16 cellular contexts compared by ENCODE assay signal in genomic region chr5:78627766-78628165, GRCh38. TPM values are rescaled to one million over a fixed set of nuclear protein-coding genes. Genes with fewer than 3 reads are reported as not detected.
DNase-seq lines count a peak whose midpoint lies in the region; ATAC-seq and TF ChIP-seq lines count a peak whose summit lies in the region.
"Had no signal": no experiment of that assay in that cellular context is flagged by ENCODE, and none has a peak within 500 bp of the region (broad histone marks: within the 10 kb centered on the region; RNA-seq: fewer than 3 reads in every experiment).

No MANE protein-coding gene starts in this region.

- intact Hi-C loops in MCF 10A (cut with micrococcal nuclease) (no loop called here), mammary epithelial cell (cut with micrococcal nuclease) (no loop called here), breast epithelium (cut with DNase I; ENCODE audit: low total_unique reads) (no loop called here), uterus (cut with DNase I; ENCODE audit: low total_unique reads) (no loop called here)
- intact Hi-C loops in activated naive CD4-positive, alpha-beta T cell treated with anti-CD3 and anti-CD28 coated beads for 36 hours (cut with micrococcal nuclease): no loop called here

- TF ChIP-seq POLR2A in breast epithelium (IDR thresholded peaks at IDR 0.05): no peak
- TF ChIP-seq POLR2A in uterus (IDR thresholded peaks at IDR 0.05): no peak

- in situ Hi-C loops in mammary epithelial cell (cut with MboI; ENCODE audit: low sequenced_read_pairs in 2 of 2): loop anchor here in 1 of 2 donors (25.0 kb wide), 1 partner anchor 260 kb away; no protein-coding TSS in a partner anchor

- H3K4me2 ChIP-seq in mammary epithelial cell (ENCODE audit: insufficient read depth, low read depth, low read length): no peak overlapping the region
- H3K4me2 ChIP-seq: KMS-11, PC-9 had no signal

- H3K27me3 ChIP-seq in mammary epithelial cell (ENCODE audit: insufficient read depth, low read length): no peaks in the 10 kb centered on the region
- no peaks in the 10 kb centered on the region for H3K27me3 ChIP-seq in breast epithelium
- H3K27me3 ChIP-seq in uterus: no peaks in the 10 kb centered on the region
- H3K27me3 ChIP-seq: suprapubic skin had no signal

- H2AFZ ChIP-seq in mammary epithelial cell (ENCODE audit: low read depth, low read length): no peak overlapping the region
- H2AFZ ChIP-seq: PC-9 had no signal

- H3K9me3 ChIP-seq in mammary epithelial cell (replicated peaks; ENCODE audit: insufficient read depth, low read length) (no peaks in the 10 kb centered on the region), breast epithelium (no peaks in the 10 kb centered on the region), mesodermal cell (ENCODE audit: control insufficient read depth, low read length) (peaks cover 8% of the 10 kb centered on the region), uterus (no peaks in the 10 kb centered on the region)
- H3K9me3 ChIP-seq: suprapubic skin had no signal

- H3K79me2 ChIP-seq in mammary epithelial cell (ENCODE audit: insufficient read depth, low read length): peaks cover 90% of the 10 kb centered on the region

- H3K4me1 Mint-ChIP-seq in MCF 10A (ENCODE audit: insufficient read depth, unreplicated experiment): peaks cover 19% of the 10 kb centered on the region
- H3K4me1 Mint-ChIP-seq in activated naive CD4-positive, alpha-beta T cell treated with anti-CD3 and anti-CD28 coated beads for 36 hours (ENCODE audit: low read depth): no peaks in the 10 kb centered on the region

- H4K20me1 ChIP-seq in mammary epithelial cell (ENCODE audit: insufficient read depth, low read length): no peaks in the 10 kb centered on the region

- H3K27ac ChIP-seq in mammary epithelial cell (ENCODE audit: insufficient read depth, low read depth, low read length) (no peak overlapping the region), breast epithelium (peak overlapping the region; percentile 50 to 67), mesodermal cell (ENCODE audit: low read depth, low read length, severe bottlenecking) (peak overlapping the region; percentile 64), uterus (peak overlapping the region; percentile 75 to 79)
- H3K27ac ChIP-seq: KMS-11, PC-9, suprapubic skin had no signal

- no peak for DNase-seq in MCF 10A (ENCODE audit: unreplicated experiment)
- DNase-seq in mammary epithelial cell: no peak
- no peak for DNase-seq in breast epithelium (ENCODE audit: low spot score in 2 of 2)
- no peak for DNase-seq in uterus
- DNase-seq in COR-L47 (lab: John Stamatoyannopoulos, UW): no peak
- DNase-seq in activated naive CD4-positive, alpha-beta T cell treated with anti-CD3 and anti-CD28 coated beads for 36 hours: no peak
- DNase-seq: GF-D8; glutamatergic neuron; naive thymus-derived CD4-positive, alpha-beta T cell; NCI-H1694 treated with DMSO at 0.1 percent for 48 hours; NCI-H526; PC-9 had no signal

- H3K27me3 Mint-ChIP-seq in MCF 10A (ENCODE audit: insufficient read depth, unreplicated experiment): no peaks in the 10 kb centered on the region
- H3K27me3 Mint-ChIP-seq in activated naive CD4-positive, alpha-beta T cell treated with anti-CD3 and anti-CD28 coated beads for 36 hours (ENCODE audit: low read depth): peaks cover 5% of the 10 kb centered on the region

- H3K4me3 Mint-ChIP-seq in MCF 10A (ENCODE audit: unreplicated experiment): no peak overlapping the region
- no peak overlapping the region for H3K4me3 Mint-ChIP-seq in activated naive CD4-positive, alpha-beta T cell treated with anti-CD3 and anti-CD28 coated beads for 36 hours
- H3K4me3 Mint-ChIP-seq: naive thymus-derived CD4-positive, alpha-beta T cell had no signal

- H3K9ac ChIP-seq in mammary epithelial cell (ENCODE audit: insufficient read depth, low read length): no peak overlapping the region
- H3K9ac ChIP-seq: KMS-11 had no signal

- ATAC-seq in GM18498 (IDR thresholded peaks at IDR 0.05; ENCODE audit: unreplicated experiment): no peak
- ATAC-seq: naive thymus-derived CD4-positive, alpha-beta T cell had no signal

- TF ChIP-seq CTCF in MCF 10A (IDR thresholded peaks at IDR 0.05; ENCODE audit: unreplicated experiment): no peak
- no peak for TF ChIP-seq CTCF in mammary epithelial cell (conservative IDR thresholded peaks at IDR 0.05 in 1 of 2, IDR thresholded peaks at IDR 0.05 in 1 of 2; ENCODE audit: extremely low read depth in 1 of 2, insufficient read depth in 1 of 2, low read depth in 1 of 2, low read length in 2 of 2)
- TF ChIP-seq CTCF in breast epithelium (IDR thresholded peaks at IDR 0.05): no peak
- TF ChIP-seq CTCF in uterus (IDR thresholded peaks at IDR 0.05): no peak

- H3K4me1 ChIP-seq in mammary epithelial cell (ENCODE audit: insufficient read depth, low read length) (peaks cover 8% of the 10 kb centered on the region), breast epithelium (no peaks in the 10 kb centered on the region), mesodermal cell (ENCODE audit: control insufficient read depth, insufficient read depth, low read length, poor library complexity, severe bottlenecking) (peaks cover 34% of the 10 kb centered on the region), uterus (peaks cover 11 to 14% of the 10 kb centered on the region in 2 donors)

- no peaks in the 10 kb centered on the region for H3K9me3 Mint-ChIP-seq in MCF 10A (ENCODE audit: unreplicated experiment)
- no peaks in the 10 kb centered on the region for H3K9me3 Mint-ChIP-seq in activated naive CD4-positive, alpha-beta T cell treated with anti-CD3 and anti-CD28 coated beads for 36 hours
- H3K9me3 Mint-ChIP-seq: naive thymus-derived CD4-positive, alpha-beta T cell had no signal

- peak overlapping the region; percentile 71 for H3K27ac Mint-ChIP-seq in MCF 10A (ENCODE audit: low read depth, unreplicated experiment)
- H3K27ac Mint-ChIP-seq in activated naive CD4-positive, alpha-beta T cell treated with anti-CD3 and anti-CD28 coated beads for 36 hours: no peak overlapping the region
- H3K27ac Mint-ChIP-seq: naive thymus-derived CD4-positive, alpha-beta T cell had no signal

- H3K36me3 ChIP-seq in mammary epithelial cell (ENCODE audit: insufficient read depth, low read length) (peaks cover 17% of the 10 kb centered on the region), breast epithelium (no peaks in the 10 kb centered on the region), mesodermal cell (ENCODE audit: control insufficient read depth, insufficient read depth, low read length) (peaks cover 58% of the 10 kb centered on the region), uterus (no peaks in the 10 kb centered on the region)

- H3K4me3 ChIP-seq in mammary epithelial cell (replicated peaks in 1 of 3; ENCODE audit: insufficient read depth in 1 of 3, low read depth in 2 of 3, low read length in 3 of 3): no peak overlapping the region
- no peak overlapping the region for H3K4me3 ChIP-seq in breast epithelium
- no peak overlapping the region for H3K4me3 ChIP-seq in mesodermal cell (ENCODE audit: extremely low read depth, insufficient read depth, low read length, poor library complexity, severe bottlenecking)
- no peak overlapping the region for H3K4me3 ChIP-seq in uterus
- H3K4me3 ChIP-seq: PC-9, suprapubic skin had no signal

- WGBS in mammary epithelial cell (ENCODE audit: low coverage, missing lambda C conversion rate): 82% methylated on average over 6 of the region's 6 CpGs
- WGBS in mesodermal cell (ENCODE audit: insufficient coverage in 2 of 2), 2 experiments: 69 to 90% methylated on average over 5 to 6 of the region's 6 CpGs

- dilution Hi-C loops in mammary epithelial cell (cut with HindIII; ENCODE audit: low sequenced_read_pairs): loop anchor here (5.0 kb wide), 2 partner anchors 35 to 70 kb away; no protein-coding TSS in a partner anchor

- BruUV-seq in MCF 10A (replicated peaks; lab: Mats Ljungman, UMichigan) (no TSS peak), mammary epithelial cell (replicated peaks; lab: Mats Ljungman, UMichigan) (no TSS peak)

- CTCF ChIA-PET in MCF 10A (lab: Yijun Ruan, JAX): interaction anchor here (0.7 to 2.4 kb wide), 9 partner anchors 9 to 337 kb away, joined by 3 to 9 read pairs (median 4); no protein-coding TSS in a partner anchor
- CTCF ChIA-PET in mammary epithelial cell (lab: Charles Lee; ENCODE audit: low non-redundant PET): no interaction called here
- CTCF ChIA-PET in activated naive CD4-positive, alpha-beta T cell treated with anti-CD3 and anti-CD28 coated beads for 36 hours (lab: Charles Lee): interaction anchor here (0.7 kb wide), 1 partner anchor 35 kb away, joined by 3 read pairs; no protein-coding TSS in a partner anchor

- peaks cover 60% of the 10 kb centered on the region for H3K36me3 Mint-ChIP-seq in MCF 10A (ENCODE audit: insufficient read depth, unreplicated experiment)
- H3K36me3 Mint-ChIP-seq in activated naive CD4-positive, alpha-beta T cell treated with anti-CD3 and anti-CD28 coated beads for 36 hours (ENCODE audit: low read depth): no peaks in the 10 kb centered on the region
- H3K36me3 Mint-ChIP-seq: naive thymus-derived CD4-positive, alpha-beta T cell had no signal

- POLR2A ChIA-PET in MCF 10A (lab: Yijun Ruan, JAX): interaction anchor here (1.2 to 1.4 kb wide), 2 partner anchors 11 to 72 kb away, joined by 4 to 5 read pairs; no protein-coding TSS in a partner anchor

RNA-seq across cellular contexts. Expression of gene LHFPL2, which starts 20.8 kb away (rescaled TPM):
- total RNA-seq in MCF 10A (2022) (45.9 and 93.3 TPM in 2 replicates), mammary epithelial cell (10 to 100 TPM; 52.5 to 53.5 TPM), breast epithelium (10 to 100 TPM; 36.8 to 61.8 (median 41.3) TPM), uterus (100 to 1,000 TPM in 1 of 4 donors, 10 to 100 TPM in 3; 14.7 to 127 (median 28.0) TPM)
- 11.5 TPM for polyA plus RNA-seq in mammary epithelial cell
- 20.2 TPM for polyA minus RNA-seq in mammary epithelial cell
- polyA plus RNA-seq in mesodermal cell (2013, experiment 1 of 2): 40.1 TPM
- 47.4 TPM for polyA plus RNA-seq in mesodermal cell (2013, experiment 2 of 2)
- total RNA-seq in activated naive CD4-positive, alpha-beta T cell treated with anti-CD3 and anti-CD28 coated beads for 36 hours: not detected

Comparison
In these comparisons a context has a peak if more than half of its experiments do, and no peak if none do; other contexts are left out.
1. RNA of gene LHFPL2, which starts 20.8 kb away (total RNA-seq): 52.5 to 53.5 TPM in mammary epithelial cell, 45.9 to 93.3 TPM in MCF 10A, 36.8 to 61.8 TPM in breast epithelium and 14.7 to 127 TPM in uterus; not detected in activated naive CD4-positive, alpha-beta T cell treated with anti-CD3 and anti-CD28 coated beads for 36 hours; every median in the first group is over 10 times any median in the second.